35 cellular contexts compared by ENCODE assay signal in genomic region chr15:61381501-61381900, GRCh38.
DNase-seq lines count a peak whose midpoint lies in the region; ATAC-seq and TF ChIP-seq lines count a peak whose summit lies in the region.
"Had no signal": no experiment of that assay in that cellular context is flagged by ENCODE, and none has a peak within 500 bp of the region (broad histone marks: within the 10 kb centered on the region; RNA-seq: fewer than 3 reads in every experiment).

No MANE protein-coding gene starts in this region.

- H3K27me3 ChIP-seq in Karpas-422 (ENCODE audit: low read length) (no peaks in the 10 kb centered on the region), WERI-Rb-1 (ENCODE audit: insufficient read depth, low read depth, severe bottlenecking) (no peaks in the 10 kb centered on the region)
- H3K27me3 ChIP-seq: BE2C; BLaER1; BLaER1 treated with 17β-estradiol and CSF1 and Interleukin-3, amounts not matched to agents 10 nM and 100 nM had no signal

- no peak overlapping the region for H3K27ac ChIP-seq in Karpas-422 (ENCODE audit: low read length)
- H3K27ac ChIP-seq in WERI-Rb-1, result peak overlapping the region; percentile 86
- H3K27ac ChIP-seq: 22Rv1; A549; BLaER1; BLaER1 treated with 17β-estradiol and CSF1 and Interleukin-3, amounts not matched to agents 10 nM and 100 nM; C4-2B had no signal

- H3K4me1 ChIP-seq in Karpas-422 (ENCODE audit: low read length), result no peaks in the 10 kb centered on the region
- H3K4me1 ChIP-seq: A549; BE2C; BLaER1; BLaER1 treated with 17β-estradiol and CSF1 and Interleukin-3, amounts not matched to agents 10 nM and 100 nM; Caco-2 had no signal

- H3K4me3 Mint-ChIP-seq in MCF 10A (ENCODE audit: unreplicated experiment), result no peak overlapping the region
- H3K4me3 Mint-ChIP-seq in activated T-helper 17 cell treated with anti-CD3 and anti-CD28 coated beads, Interleukin-2, amount 50 U/mL, for 72 hours, result no peak overlapping the region
- H3K4me3 Mint-ChIP-seq: B cell; CD14-positive monocyte; CD4-positive, alpha-beta memory T cell; CD4-positive, alpha-beta T cell; CD4-positive, CD25-positive, alpha-beta regulatory T cell; CD8-positive, alpha-beta memory T cell; CD8-positive, alpha-beta T cell had no signal

- H3K4me3 ChIP-seq in Karpas-422 (ENCODE audit: low read length), result no peak overlapping the region
- H3K4me3 ChIP-seq in WERI-Rb-1 (ENCODE audit: low read depth, low read length), result no peak overlapping the region
- H3K4me3 ChIP-seq in fibroblast of villous mesenchyme (ENCODE audit: low read depth, low read length), result no peak overlapping the region
- H3K4me3 ChIP-seq: A549; BLaER1; BLaER1 treated with 17β-estradiol and CSF1 and Interleukin-3, amounts not matched to agents 10 nM and 100 nM had no signal

- H3K4me2 ChIP-seq in Karpas-422 (ENCODE audit: low read depth, low read length, poor library complexity, severe bottlenecking), result no peak overlapping the region
- H3K4me2 ChIP-seq: A549; BLaER1; BLaER1 treated with 17β-estradiol and CSF1 and Interleukin-3, amounts not matched to agents 10 nM and 100 nM had no signal

- no peaks in the 10 kb centered on the region for H3K36me3 Mint-ChIP-seq in MCF 10A (ENCODE audit: insufficient read depth, unreplicated experiment)
- no peaks in the 10 kb centered on the region for H3K36me3 Mint-ChIP-seq in activated T-helper 17 cell treated with anti-CD3 and anti-CD28 coated beads, Interleukin-2, amount 50 U/mL, for 72 hours (ENCODE audit: low read depth)
- H3K36me3 Mint-ChIP-seq: CD14-positive monocyte; CD4-positive, alpha-beta memory T cell; CD4-positive, CD25-positive, alpha-beta regulatory T cell; CD8-positive, alpha-beta memory T cell; CD8-positive, alpha-beta T cell had no signal

- POLR2A ChIA-PET in MCF 10A (lab: Yijun Ruan, JAX), result no interaction called here

- H3K9ac ChIP-seq in Karpas-422 (ENCODE audit: low read length), result no peak overlapping the region
- H3K9ac ChIP-seq: BLaER1; BLaER1 treated with 17β-estradiol and CSF1 and Interleukin-3, amounts not matched to agents 10 nM and 100 nM had no signal

- no peaks in the 10 kb centered on the region for H3K4me1 Mint-ChIP-seq in MCF 10A (ENCODE audit: insufficient read depth, unreplicated experiment)
- H3K4me1 Mint-ChIP-seq in activated T-helper 17 cell treated with anti-CD3 and anti-CD28 coated beads, Interleukin-2, amount 50 U/mL, for 72 hours, result no peaks in the 10 kb centered on the region
- H3K4me1 Mint-ChIP-seq: B cell; CD14-positive monocyte; CD4-positive, alpha-beta memory T cell; CD4-positive, CD25-positive, alpha-beta regulatory T cell; CD8-positive, alpha-beta memory T cell had no signal

- no peaks in the 10 kb centered on the region for H3K9me2 ChIP-seq in Karpas-422 (replicated peaks; ENCODE audit: insufficient read depth, low read length)

- H3K36me3 ChIP-seq in Karpas-422 (ENCODE audit: insufficient read depth, low read length) (no peaks in the 10 kb centered on the region), WERI-Rb-1 (no peaks in the 10 kb centered on the region)
- H3K36me3 ChIP-seq: BE2C; BLaER1; BLaER1 treated with 17β-estradiol and CSF1 and Interleukin-3, amounts not matched to agents 10 nM and 100 nM had no signal

- BruUV-seq in MCF 10A (replicated peaks; lab: Mats Ljungman, UMichigan), result no TSS peak

- H3K79me2 ChIP-seq in Karpas-422 (ENCODE audit: low read length), result no peaks in the 10 kb centered on the region

- DNase-seq in NCI-H524 treated with DMSO at 0.1 percent for 48 hours (lab: John Stamatoyannopoulos, UW), result peak; percentile 67
- DNase-seq in NCI-H524 (lab: John Stamatoyannopoulos, UW), result no peak
- DNase-seq in Karpas-422, result peak; percentile 9
- no peak for DNase-seq in WERI-Rb-1
- peak; percentile 70 for DNase-seq in fibroblast of villous mesenchyme (ENCODE audit: low read depth)
- no peak for DNase-seq in MCF 10A (ENCODE audit: unreplicated experiment)
- DNase-seq: 8988T; ACHN; AML-193; BE2C; C1 segment of cervical spinal cord; Caco-2; Calu3; CD4-positive, alpha-beta memory T cell; CD4-positive, alpha-beta T cell; CD4-positive, CD25-positive, alpha-beta regulatory T cell; CD8-positive, alpha-beta memory T cell; CD8-positive, alpha-beta T cell; COR-L47; DMS 273 treated with DMSO at 0.1 percent for 48 hours; DMS153; DMS53; DMS79; DMS79 treated with DMSO at 0.1 percent for 48 hours; DND-41; EL had no signal

- no peak overlapping the region for H2AFZ ChIP-seq in Karpas-422 (ENCODE audit: low read length)

- H3K9me3 ChIP-seq in Karpas-422 (ENCODE audit: low read length) (no peaks in the 10 kb centered on the region), WERI-Rb-1 (ENCODE audit: severe bottlenecking) (peaks cover 8% of the 10 kb centered on the region)
- H3K9me3 ChIP-seq: A549; BE2C; BLaER1; BLaER1 treated with 17β-estradiol and CSF1 and Interleukin-3, amounts not matched to agents 10 nM and 100 nM; Caco-2 had no signal

- H4K20me1 ChIP-seq in Karpas-422 (ENCODE audit: insufficient read depth, low read depth, low read length), result no peaks in the 10 kb centered on the region
- H4K20me1 ChIP-seq: BLaER1; BLaER1 treated with 17β-estradiol and CSF1 and Interleukin-3, amounts not matched to agents 10 nM and 100 nM had no signal

- H3K27ac Mint-ChIP-seq in MCF 10A (ENCODE audit: low read depth, unreplicated experiment), result no peak overlapping the region
- H3K27ac Mint-ChIP-seq in activated T-helper 17 cell treated with anti-CD3 and anti-CD28 coated beads, Interleukin-2, amount 50 U/mL, for 72 hours, result no peak overlapping the region
- H3K27ac Mint-ChIP-seq: B cell; CD14-positive monocyte; CD4-positive, alpha-beta T cell; CD4-positive, CD25-positive, alpha-beta regulatory T cell; CD8-positive, alpha-beta memory T cell; CD8-positive, alpha-beta T cell had no signal

- H3K9me3 Mint-ChIP-seq in MCF 10A (ENCODE audit: unreplicated experiment), result peaks cover 8% of the 10 kb centered on the region
- H3K9me3 Mint-ChIP-seq in activated T-helper 17 cell treated with anti-CD3 and anti-CD28 coated beads, Interleukin-2, amount 50 U/mL, for 72 hours, result no peaks in the 10 kb centered on the region
- H3K9me3 Mint-ChIP-seq: CD4-positive, alpha-beta T cell; CD8-positive, alpha-beta T cell had no signal

- CTCF ChIA-PET in MCF 10A (lab: Yijun Ruan, JAX), result interaction anchor here (0.7 kb wide), 1 partner anchor 1464 kb away, joined by 3 read pairs; no protein-coding TSS in a partner anchor

- no peaks in the 10 kb centered on the region for H3K27me3 Mint-ChIP-seq in MCF 10A (ENCODE audit: insufficient read depth, unreplicated experiment)
- peaks cover 26% of the 10 kb centered on the region for H3K27me3 Mint-ChIP-seq in activated T-helper 17 cell treated with anti-CD3 and anti-CD28 coated beads, Interleukin-2, amount 50 U/mL, for 72 hours
- H3K27me3 Mint-ChIP-seq: CD4-positive, CD25-positive, alpha-beta regulatory T cell had no signal

- no peak for ATAC-seq in HG03521 (IDR thresholded peaks at IDR 0.05; ENCODE audit: unreplicated experiment)
- ATAC-seq in activated T-helper 17 cell treated with anti-CD3 and anti-CD28 coated beads, Interleukin-2, amount 50 U/mL, for 72 hours (replicated peaks), result no peak
- ATAC-seq: A549; CD8-positive, alpha-beta T cell had no signal

- intact Hi-C loops in MCF 10A (cut with micrococcal nuclease), result no loop called here

- TF ChIP-seq CTCF in WERI-Rb-1 (IDR thresholded peaks at IDR 0.05; ENCODE audit: low read depth, low read length), result no peak
- TF ChIP-seq CTCF in fibroblast of villous mesenchyme (IDR thresholded peaks at IDR 0.05; ENCODE audit: insufficient read depth, low read depth, low read length), result no peak
- TF ChIP-seq CTCF in MCF 10A (IDR thresholded peaks at IDR 0.05; ENCODE audit: unreplicated experiment), result no peak

Comparison
In these comparisons a context has a peak if more than half of its experiments do, and no peak if none do; other contexts are left out.
1. DNase-seq: peak in NCI-H524 treated with DMSO at 0.1 percent for 48 hours (single experiment), Karpas-422 (single experiment) and fibroblast of villous mesenchyme (single experiment); none in NCI-H524 (0 of 2), WERI-Rb-1 (single experiment) and MCF 10A (single experiment).